ENCODE assay signal across 8 cellular contexts in the genomic region with DNA sequence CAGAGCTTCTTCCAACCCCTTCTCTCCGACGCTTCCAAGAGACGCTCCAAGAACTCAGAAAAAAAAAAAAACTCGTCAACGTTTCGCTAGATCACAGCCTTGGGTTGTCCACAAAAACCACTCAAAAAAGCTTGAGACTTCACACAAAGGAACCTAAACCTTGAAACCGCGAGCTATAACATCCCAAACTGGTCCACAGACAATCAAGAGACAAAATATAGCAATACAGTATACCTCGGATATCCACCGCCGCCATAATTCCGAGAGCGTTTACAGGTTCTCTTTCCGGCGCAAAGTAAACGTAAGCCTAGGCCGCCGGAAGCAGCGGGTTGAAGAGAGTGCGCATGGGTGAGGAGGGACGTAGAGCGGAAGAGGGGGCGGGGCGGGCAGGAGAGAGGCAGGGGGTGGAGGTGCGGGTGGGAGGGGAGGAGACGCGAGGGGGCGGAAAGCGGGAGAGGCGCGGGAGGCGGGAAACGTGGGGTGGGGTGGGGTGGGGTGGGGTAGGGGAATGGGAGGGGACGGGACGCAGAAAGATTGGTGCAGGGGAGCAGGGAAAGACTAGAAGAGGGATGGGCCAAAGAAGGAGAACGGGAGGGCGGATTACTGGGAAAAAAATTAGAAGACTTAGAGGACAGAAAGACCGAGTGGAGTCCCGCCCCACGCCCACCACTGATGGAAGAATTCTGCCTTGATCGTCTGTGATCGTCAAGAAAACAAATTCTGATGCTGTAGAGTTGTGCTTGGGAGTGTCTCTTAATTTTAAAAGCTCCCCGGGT. TPM values are rescaled to one million over a fixed set of nuclear protein-coding genes. Genes with fewer than 3 reads are reported as not detected.
DNase-seq lines count a peak whose midpoint lies in the region; ATAC-seq and TF ChIP-seq lines count a peak whose summit lies in the region.

A gene with protein sequence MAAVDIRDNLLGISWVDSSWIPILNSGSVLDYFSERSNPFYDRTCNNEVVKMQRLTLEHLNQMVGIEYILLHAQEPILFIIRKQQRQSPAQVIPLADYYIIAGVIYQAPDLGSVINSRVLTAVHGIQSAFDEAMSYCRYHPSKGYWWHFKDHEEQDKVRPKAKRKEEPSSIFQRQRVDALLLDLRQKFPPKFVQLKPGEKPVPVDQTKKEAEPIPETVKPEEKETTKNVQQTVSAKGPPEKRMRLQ (minus strand): TSS at position 274 of the 776 bp plus-strand sequence. CDS start 18 bp downstream, at position 256.

- H3K36me3 ChIP-seq in body of pancreas (replicated peaks in 1 of 2; ENCODE audit: insufficient read depth in 1 of 2, low read depth in 2 of 2) (peaks cover 0 to 2% of the 10 kb centered on the region in 2 donors), iPS DF 6.9 (ENCODE audit: control insufficient read depth, insufficient read depth, low read length) (peaks cover 6% of the 10 kb centered on the region), sigmoid colon (peaks cover 0 to 12% (median 9%) of the 10 kb centered on the region in 4 donors)

- intact Hi-C loops in body of pancreas (cut with DNase I) (no loop called here), sigmoid colon (cut with DNase I) (loop anchor here (2.0 kb wide), 1 partner anchor 216 kb away; no protein-coding TSS in a partner anchor)

- peaks cover 23% of the 10 kb centered on the region for H3K4me1 ChIP-seq in body of pancreas
- H3K4me1 ChIP-seq in iPS DF 6.9 (ENCODE audit: control insufficient read depth, insufficient read depth, low read length) = no peaks in the 10 kb centered on the region
- peaks cover 0 to 18% (median 13%) of the 10 kb centered on the region in 4 donors for H3K4me1 ChIP-seq in sigmoid colon

- peak within 1 kb of the TSS; percentile 63 to 84 for H3K4me3 ChIP-seq in body of pancreas
- peak within 1 kb of the TSS; percentile 95 for H3K4me3 ChIP-seq in iPS DF 6.9 (ENCODE audit: low read length)
- H3K4me3 ChIP-seq in sigmoid colon = peak within 1 kb of the TSS; percentile 63 to 88 (median 83)

- TF ChIP-seq POLR2A in body of pancreas (IDR thresholded peaks at IDR 0.05) (peak in 2 of 3 donors; percentile 58 to 70), sigmoid colon (IDR thresholded peaks at IDR 0.05) (no peak)

- DNase-seq in NCI-H2171 (lab: John Stamatoyannopoulos, UW) (peak; percentile 99), UCSD-AML1 (lab: John Stamatoyannopoulos, UW; ENCODE audit: unreplicated experiment) (peak; percentile 90), body of pancreas (peak; percentile 93 to 94 (median 94)), iPS DF 6.9 (ENCODE audit: low read depth, low spot score) (peak; percentile 83), sigmoid colon (peak; percentile 97)

- H3K9me3 ChIP-seq in body of pancreas (no peaks in the 10 kb centered on the region), iPS DF 6.9 (ENCODE audit: control insufficient read depth, insufficient read depth, low read length) (no peaks in the 10 kb centered on the region), sigmoid colon (no peaks in the 10 kb centered on the region)

- WGBS in body of pancreas, 2 donors = 1% methylated on average over 35 to 40 of the region's 43 CpGs
- WGBS in iPS DF 6.9 (ENCODE audit: insufficient coverage, insufficient read length) = no CpG with 5 or more reads among the region's 43 CpGs
- 1 to 2% methylated on average over 43 of the region's 43 CpGs for WGBS in sigmoid colon, 2 donors

- TF ChIP-seq CTCF in body of pancreas (IDR thresholded peaks at IDR 0.05) (no peak), sigmoid colon (IDR thresholded peaks at IDR 0.05) (no peak)

- TF ChIP-seq EP300 in sigmoid colon (IDR thresholded peaks at IDR 0.05) = no peak

- H3K27me3 ChIP-seq in body of pancreas (no peaks in the 10 kb centered on the region), iPS DF 6.9 (ENCODE audit: control insufficient read depth, insufficient read depth, low read length) (no peaks in the 10 kb centered on the region), sigmoid colon (no peaks in the 10 kb centered on the region)

- peak within 1 kb of the TSS in 3 of 4 donors; percentile 40 to 79 (median 73) for H3K27ac ChIP-seq in body of pancreas
- no peak within 1 kb of the TSS for H3K27ac ChIP-seq in iPS DF 6.9 (ENCODE audit: low read length)
- H3K27ac ChIP-seq in sigmoid colon = peak within 1 kb of the TSS; percentile 70 to 79 (median 78)

- ATAC-seq in GM18519 (IDR thresholded peaks at IDR 0.05; ENCODE audit: low FRiP score, unreplicated experiment) (peak; percentile 81), HG03066 (IDR thresholded peaks at IDR 0.05; ENCODE audit: low read depth, unreplicated experiment) (peak; percentile 87), body of pancreas (peak; percentile 100), GM18870 (IDR thresholded peaks at IDR 0.05; ENCODE audit: unreplicated experiment) (no peak)

RNA-seq across cellular contexts. Expression of the gene that starts here (rescaled TPM):
- total RNA-seq in body of pancreas = 10 to 100 TPM; 22.4 to 29.8 TPM
- 10 to 100 TPM; 24.3 to 40.7 (median 30.1) TPM for total RNA-seq in sigmoid colon
- polyA plus RNA-seq in sigmoid colon = 10 to 100 TPM; 15.0 to 26.1 (median 20.6) TPM

Comparison
In these comparisons a context has a peak if more than half of its experiments do, and no peak if none do; other contexts are left out.
1. POLR2A ChIP-seq: peak in body of pancreas (2 of 3); none in sigmoid colon (0 of 2).
2. Peak in every context shown above with its lines, with median percentiles within 50 percentile points of each other: DNase-seq and H3K4me3 ChIP-seq.